8 cellular contexts compared by ENCODE assay signal in genomic region chr17:48909796-48910195, GRCh38. TPM values are rescaled to one million over a fixed set of nuclear protein-coding genes. Genes with fewer than 3 reads are reported as not detected.
DNase-seq lines count a peak whose midpoint lies in the region; ATAC-seq and TF ChIP-seq lines count a peak whose summit lies in the region.

No MANE protein-coding gene starts in this region.

- 45% methylated on average over 4 of the region's 4 CpGs for WGBS in prostate gland

- H3K36me3 Mint-ChIP-seq in CD8-positive, alpha-beta T cell, result peaks cover 52% of the 10 kb centered on the region
- H3K36me3 Mint-ChIP-seq in neural crest cell (ENCODE audit: low read depth), result peaks cover 16% of the 10 kb centered on the region

- POLR2A ChIA-PET in CD8-positive, alpha-beta T cell (lab: Charles Lee), result interaction anchor here (2.5 to 3.2 kb wide), 2 partner anchors 17 to 35 kb away, joined by 10 to 45 read pairs; partner anchors contain the start of genes ATP5MC1 and SNF8

- no peaks in the 10 kb centered on the region for H3K27me3 ChIP-seq in CD8-positive, alpha-beta T cell (ENCODE audit: insufficient read depth, low read length)
- no peaks in the 10 kb centered on the region for H3K27me3 ChIP-seq in dorsolateral prefrontal cortex
- no peaks in the 10 kb centered on the region for H3K27me3 ChIP-seq in prostate gland (replicated peaks; ENCODE audit: insufficient read depth)

- no peak for ATAC-seq in CD8-positive, alpha-beta T cell

- H3K27ac Mint-ChIP-seq in CD8-positive, alpha-beta T cell, result peak overlapping the region; percentile 53
- H3K27ac Mint-ChIP-seq in neural crest cell (ENCODE audit: unreplicated experiment), result no peak overlapping the region

- intact Hi-C loops in CD8-positive, alpha-beta T cell (cut with DNase I, micrococcal nuclease), result loop anchor here (1.0 to 10.0 kb wide), 4 partner anchors 78 to 1012 kb away; partner anchors contain the start of genes CALCOCO2 (in 2 of the 2), PHB1 (in 1 of the 2) and SP2 (in 1 of the 2)
- intact Hi-C loops in dorsolateral prefrontal cortex (cut with DNase I), result loop anchor here in 1 of 2 donors (2.0 kb wide), 1 partner anchor 35 kb away; the partner anchor contains the start of gene SNF8
- intact Hi-C loops in prostate gland (cut with DNase I), result no loop called here

- no peak for DNase-seq in CD8-positive, alpha-beta T cell
- DNase-seq in NB4 (ENCODE audit: low read depth) (no peak), dorsolateral prefrontal cortex (no peak), neural crest cell (ENCODE audit: low read depth, low spot score) (no peak), kidney glomerular epithelial cell (lab: John Stamatoyannopoulos, UW) (no peak), NCI-H2107 treated with DMSO at 0.1 percent for 48 hours (lab: John Stamatoyannopoulos, UW; ENCODE audit: unreplicated experiment) (no peak), prostate gland (ENCODE audit: low spot score) (no peak), NCI-H2196 treated with DMSO at 0.1 percent for 48 hours (lab: John Stamatoyannopoulos, UW; ENCODE audit: unreplicated experiment) (no peak)

- H3K4me1 Mint-ChIP-seq in CD8-positive, alpha-beta T cell (ENCODE audit: low read depth), result peaks cover 60% of the 10 kb centered on the region
- peaks cover 54% of the 10 kb centered on the region for H3K4me1 Mint-ChIP-seq in neural crest cell

- H3K4me3 ChIP-seq in CD8-positive, alpha-beta T cell (ENCODE audit: low read depth, low read length), result no peak overlapping the region
- H3K4me3 ChIP-seq in NB4 (ENCODE audit: low read depth, low read length), result peak overlapping the region; percentile 91
- peak overlapping the region in 58 of 59 donors; percentile 33 to 98 (median 81) for H3K4me3 ChIP-seq in dorsolateral prefrontal cortex
- H3K4me3 ChIP-seq in prostate gland, result peak overlapping the region in 1 of 2 donors; percentile 97

- peak overlapping the region; percentile 83 for H3K4me3 Mint-ChIP-seq in CD8-positive, alpha-beta T cell
- peak overlapping the region; percentile 96 for H3K4me3 Mint-ChIP-seq in neural crest cell

- no peaks in the 10 kb centered on the region for H3K27me3 Mint-ChIP-seq in CD8-positive, alpha-beta T cell (ENCODE audit: low read depth)
- no peaks in the 10 kb centered on the region for H3K27me3 Mint-ChIP-seq in neural crest cell (ENCODE audit: low read depth)

- TF ChIP-seq POLR2A in NB4 (IDR thresholded peaks at IDR 0.05; ENCODE audit: extremely low read depth, insufficient read length) (no peak), prostate gland (IDR thresholded peaks at IDR 0.05) (no peak)

- H3K9me3 Mint-ChIP-seq in CD8-positive, alpha-beta T cell, result no peaks in the 10 kb centered on the region
- H3K9me3 Mint-ChIP-seq in neural crest cell, result no peaks in the 10 kb centered on the region

- H3K36me3 ChIP-seq in CD8-positive, alpha-beta T cell (ENCODE audit: insufficient read depth, low read length), result peaks cover 9% of the 10 kb centered on the region
- no peaks in the 10 kb centered on the region for H3K36me3 ChIP-seq in prostate gland

- CTCF ChIA-PET in CD8-positive, alpha-beta T cell (lab: Charles Lee), result no interaction called here

- H3K9me3 ChIP-seq in CD8-positive, alpha-beta T cell (ENCODE audit: low read length), result no peaks in the 10 kb centered on the region
- no peaks in the 10 kb centered on the region for H3K9me3 ChIP-seq in prostate gland

- peaks cover 39% of the 10 kb centered on the region for H3K4me1 ChIP-seq in CD8-positive, alpha-beta T cell (ENCODE audit: insufficient read depth, low read length)
- H3K4me1 ChIP-seq in prostate gland (replicated peaks), result peaks cover 18% of the 10 kb centered on the region

- no peak overlapping the region for H3K27ac ChIP-seq in CD8-positive, alpha-beta T cell (ENCODE audit: low read depth, low read length)
- H3K27ac ChIP-seq in dorsolateral prefrontal cortex, result peak overlapping the region; percentile 2 to 98 (median 89)
- no peak overlapping the region for H3K27ac ChIP-seq in prostate gland

- no peak for TF ChIP-seq CTCF in CD8-positive, alpha-beta T cell (IDR thresholded peaks at IDR 0.05)
- TF ChIP-seq CTCF in NB4 (IDR thresholded peaks at IDR 0.05; ENCODE audit: low read depth, low read length) (no peak), dorsolateral prefrontal cortex (IDR thresholded peaks at IDR 0.05 in 54 of 56, conservative IDR thresholded peaks at IDR 0.05 in 2 of 56; ENCODE audit: low read depth in 1 of 56, partially characterized antibody in 56 of 56) (no peak), neural crest cell (conservative IDR thresholded peaks at IDR 0.05) (no peak), prostate gland (IDR thresholded peaks at IDR 0.05) (no peak)

RNA-seq across cellular contexts. Expression of gene UBE2Z, which starts 1.6 kb away (rescaled TPM):
- 10 to 100 TPM; 56.4 to 56.7 TPM for total RNA-seq in CD8-positive, alpha-beta T cell
- total RNA-seq in dorsolateral prefrontal cortex, result 100 to 1,000 TPM in 24 of 120 experiments, 10 to 100 TPM in 96; 65.4 to 132 (median 91.1) TPM
- 55.8 and 56.8 TPM in 2 replicates for total RNA-seq in neural crest cell
- 10 to 100 TPM; 69.9 to 91.5 TPM for total RNA-seq in prostate gland

RNA-seq across cellular contexts. Expression of gene ATP5MC1, which starts 17.2 kb away (rescaled TPM):
- total RNA-seq in CD8-positive, alpha-beta T cell, result 10 to 100 TPM; 10.5 to 13.4 TPM
- total RNA-seq in dorsolateral prefrontal cortex, result 100 to 1,000 TPM in 64 of 120 experiments, 10 to 100 TPM in 56; 47.9 to 139 (median 102) TPM
- 84.7 and 87.5 TPM in 2 replicates for total RNA-seq in neural crest cell
- total RNA-seq in prostate gland, result 100 to 1,000 TPM in 1 of 2 donors, 10 to 100 TPM in 1; 65.0 to 165 TPM

RNA-seq across cellular contexts. Expression of gene SNF8, which starts 34.8 kb away (rescaled TPM):
- 10 to 100 TPM; 61.7 to 64.3 TPM for total RNA-seq in CD8-positive, alpha-beta T cell
- 100 to 1,000 TPM in 1 of 120 experiments, 10 to 100 TPM in 119; 50.1 to 104 (median 70.5) TPM for total RNA-seq in dorsolateral prefrontal cortex
- 146 and 153 TPM in 2 replicates for total RNA-seq in neural crest cell
- total RNA-seq in prostate gland, result 100 to 1,000 TPM in 1 of 2 donors, 10 to 100 TPM in 1; 71.2 to 111 TPM

RNA-seq across cellular contexts. Expression of gene GIP, which starts 58.6 kb away (rescaled TPM):
- total RNA-seq in CD8-positive, alpha-beta T cell, result not detected
- total RNA-seq in dorsolateral prefrontal cortex, result not detected
- total RNA-seq in neural crest cell, result not detected in 2 replicates
- not detected for total RNA-seq in prostate gland

Comparison
In these comparisons a context has a peak if more than half of its experiments do, and no peak if none do; other contexts are left out.
1. H3K27ac ChIP-seq: peak in dorsolateral prefrontal cortex (59 of 59); none in CD8-positive, alpha-beta T cell (single experiment) and prostate gland (0 of 2).